In genomic region chr6:152982768-152983636, GRCh38 we compare ENCODE assay signal across 8 cellular contexts. TPM values are rescaled to one million over a fixed set of nuclear protein-coding genes. Genes with fewer than 3 reads are reported as not detected.
DNase-seq lines count a peak whose midpoint lies in the region; ATAC-seq, FAIRE-seq and TF ChIP-seq lines count a peak whose summit lies in the region.

A gene with protein sequence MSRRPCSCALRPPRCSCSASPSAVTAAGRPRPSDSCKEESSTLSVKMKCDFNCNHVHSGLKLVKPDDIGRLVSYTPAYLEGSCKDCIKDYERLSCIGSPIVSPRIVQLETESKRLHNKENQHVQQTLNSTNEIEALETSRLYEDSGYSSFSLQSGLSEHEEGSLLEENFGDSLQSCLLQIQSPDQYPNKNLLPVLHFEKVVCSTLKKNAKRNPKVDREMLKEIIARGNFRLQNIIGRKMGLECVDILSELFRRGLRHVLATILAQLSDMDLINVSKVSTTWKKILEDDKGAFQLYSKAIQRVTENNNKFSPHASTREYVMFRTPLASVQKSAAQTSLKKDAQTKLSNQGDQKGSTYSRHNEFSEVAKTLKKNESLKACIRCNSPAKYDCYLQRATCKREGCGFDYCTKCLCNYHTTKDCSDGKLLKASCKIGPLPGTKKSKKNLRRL (minus strand): TSS chr6:152983041. CDS start chr6:152982959, 82 bp downstream.

- peaks cover 45 to 83% of the 10 kb centered on the region in 2 experiments for H3K79me2 ChIP-seq in H1 (ENCODE audit: control insufficient read depth in 1 of 2, insufficient read depth in 2 of 2, low read length in 2 of 2)

- 1% methylated on average over 75 of the region's 82 CpGs; no CpG with 5 or more reads in 1 of the 2 experiments for WGBS in H1 (ENCODE audit: extremely low coverage in 1 of 2, insufficient coverage in 1 of 2, insufficient read length in 1 of 2, insufficient replicate concordance in 2 of 2, low coverage in 1 of 2, low lambda C conversion rate in 2 of 2, missing lambda C conversion rate in 1 of 2), 2 experiments

- TF ChIP-seq EP300 in H1 (IDR thresholded peaks at IDR 0.05; ENCODE audit: borderline replicate concordance in 1 of 2, low read depth in 2 of 2, low read length in 2 of 2): no peak

- POLR2A ChIA-PET in H1 (lab: Charles Lee; ENCODE audit: partially characterized antibody): interaction anchor here (0.6 to 5.5 kb wide), 20 partner anchors 8 to 1408 kb away, joined by 3 to 103 read pairs (median 3); partner anchors contain the start of gene MTRF1L

- H2BK120ac ChIP-seq in H1 (replicated peaks; ENCODE audit: low read depth, low read length): no peak within 1 kb of the TSS

- no peak within 1 kb of the TSS for H2AK5ac ChIP-seq in H1 (ENCODE audit: low read depth, low read length)

- H4K8ac ChIP-seq in H1 (ENCODE audit: extremely low read depth, insufficient read depth, low read length): peak within 1 kb of the TSS; percentile 98

- no peak for TF ChIP-seq RAD21 in H1 (IDR thresholded peaks at IDR 0.05 in 1 of 2, conservative IDR thresholded peaks at IDR 0.05 in 1 of 2; ENCODE audit: low read depth in 2 of 2, low read length in 2 of 2)

- FAIRE-seq in HTR-8/SVneo (lab: Jason Lieb, UNC) (peak; percentile 72), H1 (lab: Jason Lieb, UNC) (no peak)

- peaks cover 2 to 5% (median 2%) of the 10 kb centered on the region in 4 experiments; a peak in 3 of 7 replicates for H3K4me1 ChIP-seq in H1 (replicated peaks in 1 of 4; ENCODE audit: control insufficient read depth in 3 of 4, insufficient read depth in 4 of 4, low read length in 3 of 4)

- peak within 1 kb of the TSS; percentile 92 for H3K27ac ChIP-seq in H1 (ENCODE audit: low read depth, low read length)

- H2BK5ac ChIP-seq in H1 (ENCODE audit: low read depth, low read length): peak within 1 kb of the TSS; percentile 96

- peak; percentile 86 to 97 for TF ChIP-seq POLR2A in H1 (IDR thresholded peaks at IDR 0.05; ENCODE audit: control extremely low read depth in 1 of 2, low read depth in 2 of 2, low read length in 2 of 2)

- ATAC-seq in GM21367 (IDR thresholded peaks at IDR 0.05; ENCODE audit: unreplicated experiment): peak; percentile 83
- peak; percentile 88 for ATAC-seq in memory B cell (ENCODE audit: low read depth)

- peaks cover 19% of the 10 kb centered on the region for H3K4me1 Mint-ChIP-seq in memory B cell

- DNase-seq in COLO829 (ENCODE audit: low spot score): peak; percentile 87
- peak; percentile 83 for DNase-seq in HTR-8/SVneo (ENCODE audit: insufficient read length, low spot score)
- DNase-seq in NOMO-1 treated with dmso at 0.1 percent for 144 hours (lab: John Stamatoyannopoulos, UW; ENCODE audit: unreplicated experiment): peak; percentile 96
- peak; percentile 87 to 92 (median 90) for DNase-seq in activated CD8-positive, alpha-beta memory T cell treated with anti-CD3 and anti-CD28 coated beads for 48 hours (ENCODE audit: low read depth in 2 of 3, low spot score in 2 of 3)
- DNase-seq in H1 (ENCODE audit: low read depth in 1 of 2, low spot score in 2 of 2): peak; percentile 94
- DNase-seq in memory B cell (ENCODE audit: low spot score in 2 of 2): peak; percentile 94 to 97
- peak; percentile 97 for DNase-seq in stimulated activated CD8-positive, alpha-beta memory T cell treated with anti-CD3 and anti-CD28 coated beads, Interleukin-12 subunit alpha, Interleukin-12 subunit beta, amount 100 ng/mL, for 24 hours (ENCODE audit: extremely low read depth)

- peak in 1 of 3 experiments; percentile 4; a peak in 1 of 4 replicates for TF ChIP-seq CTCF in H1 (IDR thresholded peaks at IDR 0.05; ENCODE audit: control extremely low read depth in 1 of 3, insufficient read depth in 1 of 3, low read depth in 1 of 3, low read length in 3 of 3)

- H3K27me3 Mint-ChIP-seq in memory B cell: no peaks in the 10 kb centered on the region

- no peak within 1 kb of the TSS; the same call in 1 of the 2 replicates for H2BK12ac ChIP-seq in H1 (ENCODE audit: low read depth, low read length)

- H4K91ac ChIP-seq in H1 (replicated peaks; ENCODE audit: insufficient read length, low read length): peak within 1 kb of the TSS; percentile 88

- H3K4ac ChIP-seq in H1 (replicated peaks; ENCODE audit: insufficient read length, low read depth, low read length): peak within 1 kb of the TSS; percentile 89

- peak within 1 kb of the TSS; percentile 87 to 98 (median 95) for H3K9ac ChIP-seq in H1 (replicated peaks in 1 of 4; ENCODE audit: extremely low read depth in 1 of 4, low read depth in 3 of 4, low read length in 3 of 4)

- peak within 1 kb of the TSS; percentile 91 for H3K27ac Mint-ChIP-seq in memory B cell

- H2BK20ac ChIP-seq in H1 (ENCODE audit: low read length): no peak within 1 kb of the TSS

- H3K36me3 Mint-ChIP-seq in memory B cell: peaks cover 10% of the 10 kb centered on the region

- peak within 1 kb of the TSS; percentile 88 for H4K5ac ChIP-seq in H1 (ENCODE audit: insufficient read length, low read depth, low read length)

- peak within 1 kb of the TSS; percentile 91 for H3K4me3 Mint-ChIP-seq in memory B cell

- H3K27me3 ChIP-seq in H1 (replicated peaks in 1 of 4; ENCODE audit: control insufficient read depth in 3 of 4, extremely low read depth in 1 of 4, insufficient read depth in 3 of 4, low read length in 3 of 4): no peaks in the 10 kb centered on the region

- H3K9me3 Mint-ChIP-seq in memory B cell: no peaks in the 10 kb centered on the region

- peak within 1 kb of the TSS; percentile 89 for H3K56ac ChIP-seq in H1 (replicated peaks; ENCODE audit: insufficient read length, low read depth, low read length)

- H3K79me1 ChIP-seq in H1 (ENCODE audit: low read depth, low read length): no peaks in the 10 kb centered on the region

- no peak within 1 kb of the TSS for H3K14ac ChIP-seq in H1 (ENCODE audit: insufficient read length)

- no peaks in the 10 kb centered on the region for H3K9me3 ChIP-seq in H1 (ENCODE audit: insufficient read depth in 2 of 2, low read depth in 1 of 2, low read length in 1 of 2)

- CTCF ChIA-PET in H1 (lab: Charles Lee; ENCODE audit: partially characterized antibody): interaction anchor here (0.8 to 1.3 kb wide), 2 partner anchors 9 to 29 kb away, joined by 4 to 5 read pairs; no protein-coding TSS in a partner anchor

- H3K23ac ChIP-seq in H1 (ENCODE audit: insufficient read length): no peak within 1 kb of the TSS

- peaks cover 0 to 17% (median 2%) of the 10 kb centered on the region in 4 experiments; a peak in 4 of 8 replicates for H3K36me3 ChIP-seq in H1 (ENCODE audit: control insufficient read depth in 2 of 4, insufficient read depth in 4 of 4, low read length in 3 of 4)

- peak within 1 kb of the TSS; percentile 80 to 97 (median 88) for H3K4me3 ChIP-seq in H1 (ENCODE audit: extremely low read depth in 1 of 4, insufficient read depth in 2 of 4, low read depth in 3 of 4, low read length in 4 of 4)

- H4K20me1 ChIP-seq in H1 (replicated peaks in 1 of 2; ENCODE audit: control insufficient read depth in 1 of 2, insufficient read depth in 2 of 2, low read length in 2 of 2): peaks cover 4 to 5% of the 10 kb centered on the region in 2 experiments

- peaks cover 5% of the 10 kb centered on the region for H3K23me2 ChIP-seq in H1 (ENCODE audit: low read depth, low read length)

- peak within 1 kb of the TSS; percentile 75 to 95 for H3K4me2 ChIP-seq in H1 (ENCODE audit: insufficient read depth in 1 of 2, low read depth in 2 of 2, low read length in 2 of 2)

- peak within 1 kb of the TSS; percentile 97 for H2BK15ac ChIP-seq in H1 (ENCODE audit: low read length)

- peak within 1 kb of the TSS; percentile 83; the same call in 1 of the 2 replicates for H2AFZ ChIP-seq in H1 (ENCODE audit: low read length)

- peak within 1 kb of the TSS; percentile 84 for H3K18ac ChIP-seq in H1 (ENCODE audit: extremely low read depth, low read length)

TF ChIP-seq in H1, 55 proteins besides CTCF, POLR2A, EP300 and RAD21 (continues in another document):
- TF ChIP-seq SIX5 (IDR thresholded peaks at IDR 0.05; ENCODE audit: low read depth, low read length) (no peak), CEBPB (IDR thresholded peaks at IDR 0.05; ENCODE audit: low read depth, low read length) (no peak), GABPA (IDR thresholded peaks at IDR 0.05; ENCODE audit: borderline replicate concordance, insufficient read depth, low read length) (no peak), SIRT6 (IDR thresholded peaks at IDR 0.05; ENCODE audit: low read length) (no peak), E2F6 (IDR thresholded peaks at IDR 0.05) (peak; percentile 82), SAP30 (IDR thresholded peaks at IDR 0.05; ENCODE audit: insufficient read depth, insufficient replicate concordance, low read length) (peak; percentile 89), RXRA (IDR thresholded peaks at IDR 0.05; ENCODE audit: insufficient read depth, low read depth, low read length) (no peak), RNF2 (IDR thresholded peaks at IDR 0.05; ENCODE audit: borderline replicate concordance, low read depth, low read length, missing control alignments, poor library complexity, severe bottlenecking) (no peak), YY1 (IDR thresholded peaks at IDR 0.05; ENCODE audit: low read depth, low read length) (no peak), CBX8 (IDR thresholded peaks at IDR 0.05; ENCODE audit: borderline replicate concordance, low read depth, low read length) (no peak), TCF12 (IDR thresholded peaks at IDR 0.05; ENCODE audit: low read depth, low read length) (no peak), TAF1 (IDR thresholded peaks at IDR 0.05; ENCODE audit: low read depth, low read length) (peak; percentile 92), SP2 (IDR thresholded peaks at IDR 0.05; ENCODE audit: low read length) (peak; percentile 48)

RNA-seq across cellular contexts. Expression of the gene that starts here (rescaled TPM):
- 53.4 and 55.1 TPM in 2 replicates for total RNA-seq in H1 (2021; fragmentation: NEBNext Ultra II Directional; extraction: Animal tissue kit (Norgen Biotek cat#: 25700))
- polyA plus RNA-seq in H1 (2011; rRNA removed): 11.4 and 13.7 TPM in 2 replicates
- polyA plus RNA-seq in H1 (2011; cell fraction: cytosol; rRNA removed): 18.9 TPM
- 7.8 TPM for polyA plus RNA-seq in H1 (2011; cell fraction: nucleus; rRNA removed)
- polyA plus RNA-seq in H1 (2012, experiment 1 of 2): 19.7 to 31.0 TPM (median 22.5 TPM) in 4 replicates
- 5.4 TPM for polyA plus RNA-seq in H1 (2012, experiment 2 of 2)
- polyA plus RNA-seq in H1 (2013, experiment 1 of 2): 38.1 TPM
- polyA plus RNA-seq in H1 (2013, experiment 2 of 2): 37.1 TPM
- polyA minus RNA-seq in H1 (2011; rRNA and poly(A)+ RNA removed): 15.6 and 22.6 TPM in 2 replicates
- polyA minus RNA-seq in H1 (2011; cell fraction: cytosol; rRNA and poly(A)+ RNA removed): 19.2 TPM
- polyA minus RNA-seq in H1 (2011; cell fraction: nucleus; rRNA and poly(A)+ RNA removed): 28.8 TPM

Comparison
In these comparisons a context has a peak if more than half of its experiments do, and no peak if none do; other contexts are left out.
1. Peak in every context shown above with its lines: DNase-seq, ATAC-seq, H3K4me3 ChIP-seq and H3K27ac ChIP-seq.